Comparison of ENCODE assay signal across 18 cellular contexts in genomic region chr10:23361665-23362064, GRCh38. TPM values are rescaled to one million over a fixed set of nuclear protein-coding genes. Genes with fewer than 3 reads are reported as not detected.
DNase-seq lines count a peak whose midpoint lies in the region; ATAC-seq and TF ChIP-seq lines count a peak whose summit lies in the region.
"Had no signal": no experiment of that assay in that cellular context is flagged by ENCODE, and none has a peak within 500 bp of the region (broad histone marks: within the 10 kb centered on the region; RNA-seq: fewer than 3 reads in every experiment).

No MANE protein-coding gene starts in this region.

- H3K9me3 Mint-ChIP-seq in CD4-positive, alpha-beta memory T cell: peaks cover 0 to 3% (median 0%) of the 10 kb centered on the region in 8 donors
- H3K9me3 Mint-ChIP-seq in activated B cell treated with CpG ODN at 0.5 μM for 24 hours: no peaks in the 10 kb centered on the region
- H3K9me3 Mint-ChIP-seq in naive thymus-derived CD8-positive, alpha-beta T cell: no peaks in the 10 kb centered on the region
- H3K9me3 Mint-ChIP-seq: CD8-positive, alpha-beta memory T cell; GM23338; H9 had no signal

- H3K27ac ChIP-seq in BLaER1 treated with 17β-estradiol and CSF1 and Interleukin-3, amounts not matched to agents 10 nM and 100 nM: peak overlapping the region in 4 of 11 experiments; percentile 55 to 66 (median 60); a peak in 8 of 22 replicates
- no peak overlapping the region for H3K27ac ChIP-seq in CD4-positive, alpha-beta memory T cell (ENCODE audit: low read depth, low read length)
- H3K27ac ChIP-seq in ascending aorta: no peak overlapping the region

- no peak overlapping the region for H3K4me3 ChIP-seq in BLaER1 treated with 17β-estradiol and CSF1 and Interleukin-3, amounts not matched to agents 10 nM and 100 nM
- H3K4me3 ChIP-seq in CD4-positive, alpha-beta memory T cell (ENCODE audit: low read length in 2 of 2): no peak overlapping the region
- H3K4me3 ChIP-seq in ascending aorta: no peak overlapping the region
- H3K4me3 ChIP-seq: GM23338 had no signal

- H4K20me1 ChIP-seq in BLaER1 treated with 17β-estradiol and CSF1 and Interleukin-3, amounts not matched to agents 10 nM and 100 nM: no peaks in the 10 kb centered on the region

- peak overlapping the region in 10 of 11 experiments; percentile 21 to 66 (median 56); a peak in 17 of 22 replicates for H3K4me2 ChIP-seq in BLaER1 treated with 17β-estradiol and CSF1 and Interleukin-3, amounts not matched to agents 10 nM and 100 nM
- H3K4me2 ChIP-seq: GM23338 had no signal

- DNase-seq in CD4-positive, alpha-beta memory T cell: no peak
- DNase-seq in activated B cell treated with CpG ODN at 0.5 μM for 24 hours: no peak
- DNase-seq in naive thymus-derived CD8-positive, alpha-beta T cell: no peak
- no peak for DNase-seq in NCI-H1436 (lab: John Stamatoyannopoulos, UW)
- no peak for DNase-seq in posterior vena cava (ENCODE audit: low spot score)
- no peak for DNase-seq in effector CD4-positive, alpha-beta T cell
- DNase-seq in ascending aorta (ENCODE audit: low spot score in 2 of 2): no peak
- DNase-seq: CD8-positive, alpha-beta memory T cell; DMS 273 treated with DMSO at 0.1 percent for 48 hours; DMS79; EL; GDM1; H9 had no signal

- H3K9ac ChIP-seq in BLaER1 treated with 17β-estradiol and CSF1 and Interleukin-3, amounts not matched to agents 10 nM and 100 nM: no peak overlapping the region

- peaks cover 20 to 31% (median 26%) of the 10 kb centered on the region in 10 experiments for H3K4me1 ChIP-seq in BLaER1 treated with 17β-estradiol and CSF1 and Interleukin-3, amounts not matched to agents 10 nM and 100 nM
- peaks cover 36% of the 10 kb centered on the region for H3K4me1 ChIP-seq in CD4-positive, alpha-beta memory T cell (ENCODE audit: insufficient read depth, low read length)
- H3K4me1 ChIP-seq in ascending aorta: no peaks in the 10 kb centered on the region

- H3K9me3 ChIP-seq in BLaER1 treated with 17β-estradiol and CSF1 and Interleukin-3, amounts not matched to agents 10 nM and 100 nM (replicated peaks in 1 of 11): peaks cover 0 to 22% (median 0%) of the 10 kb centered on the region in 11 experiments; a peak in 3 of 22 replicates
- H3K9me3 ChIP-seq in CD4-positive, alpha-beta memory T cell (ENCODE audit: control insufficient read depth in 1 of 2, low read length in 2 of 2): no peaks in the 10 kb centered on the region
- no peaks in the 10 kb centered on the region for H3K9me3 ChIP-seq in ascending aorta

- no peak overlapping the region for H3K4me3 Mint-ChIP-seq in CD4-positive, alpha-beta memory T cell
- no peak overlapping the region for H3K4me3 Mint-ChIP-seq in activated B cell treated with CpG ODN at 0.5 μM for 24 hours
- no peak overlapping the region for H3K4me3 Mint-ChIP-seq in naive thymus-derived CD8-positive, alpha-beta T cell
- H3K4me3 Mint-ChIP-seq: CD14-positive monocyte, GM23338, H9 had no signal

- intact Hi-C loops in CD4-positive, alpha-beta memory T cell (cut with micrococcal nuclease): no loop called here
- intact Hi-C loops in activated B cell treated with CpG ODN at 0.5 μM for 24 hours (cut with micrococcal nuclease) (loop anchor here (2.0 to 5.0 kb wide), 2 partner anchors 17 to 81 kb away; partner anchors contain the start of gene C10orf67), posterior vena cava (cut with DNase I) (no loop called here), ascending aorta (cut with DNase I) (no loop called here)

- no peaks in the 10 kb centered on the region for H3K36me3 Mint-ChIP-seq in CD4-positive, alpha-beta memory T cell
- H3K36me3 Mint-ChIP-seq in activated B cell treated with CpG ODN at 0.5 μM for 24 hours (ENCODE audit: low read depth): no peaks in the 10 kb centered on the region
- no peaks in the 10 kb centered on the region for H3K36me3 Mint-ChIP-seq in naive thymus-derived CD8-positive, alpha-beta T cell
- H3K36me3 Mint-ChIP-seq: CD14-positive monocyte; CD8-positive, alpha-beta memory T cell had no signal

- POLR2A ChIA-PET in CD4-positive, alpha-beta memory T cell (lab: Charles Lee; ENCODE audit: partially characterized antibody): interaction anchor here (0.6 to 7.9 kb wide), 3 partner anchors 14 to 78 kb away, joined by 3 to 70 read pairs (median 6); partner anchors contain the start of genes C10orf67 and OTUD1
- POLR2A ChIA-PET in activated B cell treated with CpG ODN at 0.5 μM for 24 hours (lab: Charles Lee): no interaction called here
- POLR2A ChIA-PET in naive thymus-derived CD8-positive, alpha-beta T cell (lab: Charles Lee): no interaction called here

- H3K27ac Mint-ChIP-seq in CD4-positive, alpha-beta memory T cell: peak overlapping the region in 5 of 7 donors; percentile 38 to 98 (median 88)
- H3K27ac Mint-ChIP-seq in activated B cell treated with CpG ODN at 0.5 μM for 24 hours: peak overlapping the region; percentile 10
- H3K27ac Mint-ChIP-seq in naive thymus-derived CD8-positive, alpha-beta T cell: peak overlapping the region in 6 of 10 donors; percentile 24 to 90 (median 52)
- H3K27ac Mint-ChIP-seq: GM23338 had no signal

- H3K27me3 Mint-ChIP-seq in CD4-positive, alpha-beta memory T cell: no peaks in the 10 kb centered on the region
- peaks cover 27% of the 10 kb centered on the region for H3K27me3 Mint-ChIP-seq in activated B cell treated with CpG ODN at 0.5 μM for 24 hours
- H3K27me3 Mint-ChIP-seq in naive thymus-derived CD8-positive, alpha-beta T cell: no peaks in the 10 kb centered on the region
- H3K27me3 Mint-ChIP-seq: CD8-positive, alpha-beta memory T cell had no signal

- H3K4me1 Mint-ChIP-seq in CD4-positive, alpha-beta memory T cell: peaks cover 33 to 45% (median 38%) of the 10 kb centered on the region in 4 donors
- peaks cover 27% of the 10 kb centered on the region for H3K4me1 Mint-ChIP-seq in activated B cell treated with CpG ODN at 0.5 μM for 24 hours
- H3K4me1 Mint-ChIP-seq in naive thymus-derived CD8-positive, alpha-beta T cell: peaks cover 24 to 43% (median 41%) of the 10 kb centered on the region in 4 donors
- H3K4me1 Mint-ChIP-seq: CD14-positive monocyte, GM23338 had no signal

- CTCF ChIA-PET in CD4-positive, alpha-beta memory T cell (lab: Charles Lee; ENCODE audit: partially characterized antibody): interaction anchor here (1.3 to 1.6 kb wide), 3 partner anchors 12 to 167 kb away, joined by 4 to 7 read pairs (median 6); partner anchors contain the start of gene C10orf67
- CTCF ChIA-PET in activated B cell treated with CpG ODN at 0.5 μM for 24 hours (lab: Charles Lee): interaction anchor here (2.6 kb wide), 1 partner anchor 47 kb away, joined by 5 read pairs; no protein-coding TSS in a partner anchor

- no peak for TF ChIP-seq CTCF in activated B cell treated with CpG ODN at 0.5 μM for 24 hours (IDR thresholded peaks at IDR 0.05)
- no peak for TF ChIP-seq CTCF in ascending aorta (IDR thresholded peaks at IDR 0.05)

- no peaks in the 10 kb centered on the region for H3K36me3 ChIP-seq in BLaER1 treated with 17β-estradiol and CSF1 and Interleukin-3, amounts not matched to agents 10 nM and 100 nM
- H3K36me3 ChIP-seq in CD4-positive, alpha-beta memory T cell (ENCODE audit: insufficient read depth, low read length): no peaks in the 10 kb centered on the region
- H3K36me3 ChIP-seq in ascending aorta: no peaks in the 10 kb centered on the region

- peak; percentile 77 for ATAC-seq in activated B cell treated with CpG ODN at 0.5 μM for 24 hours (ENCODE audit: low read depth)
- no peak for ATAC-seq in naive thymus-derived CD8-positive, alpha-beta T cell
- ATAC-seq: GM23338, HCT116 had no signal

- H3K27me3 ChIP-seq in BLaER1 treated with 17β-estradiol and CSF1 and Interleukin-3, amounts not matched to agents 10 nM and 100 nM: no peaks in the 10 kb centered on the region
- H3K27me3 ChIP-seq in CD4-positive, alpha-beta memory T cell (ENCODE audit: insufficient read depth, low read length): no peaks in the 10 kb centered on the region
- no peaks in the 10 kb centered on the region for H3K27me3 ChIP-seq in ascending aorta

RNA-seq across cellular contexts. Expression of gene C10orf67, which starts 17.1 kb away (rescaled TPM):
- not detected for total RNA-seq in CD4-positive, alpha-beta memory T cell
- polyA plus RNA-seq in CD4-positive, alpha-beta memory T cell: under 1 TPM; 0.16 to 0.31 TPM
- total RNA-seq in activated B cell treated with CpG ODN at 0.5 μM for 24 hours (not detected in 2 replicates), posterior vena cava (not detected), ascending aorta (not detected)
- total RNA-seq in naive thymus-derived CD8-positive, alpha-beta T cell: under 1 TPM in 1 of 2 experiments, not detected in 1; 0.16 TPM
- polyA plus RNA-seq in naive thymus-derived CD8-positive, alpha-beta T cell: not detected
- total RNA-seq: CD8-positive, alpha-beta memory T cell; GM23338; H4; H9 had no signal
- polyA plus RNA-seq: CD14-positive monocyte had no signal

Comparison
In these comparisons a context has a peak if more than half of its experiments do, and no peak if none do; other contexts are left out.
1. H3K27ac Mint-ChIP-seq: peak in every context shown above with its lines; median percentile 88 in CD4-positive, alpha-beta memory T cell; 52 in naive thymus-derived CD8-positive, alpha-beta T cell; 10 in activated B cell treated with CpG ODN at 0.5 μM for 24 hours.